ENCODE assay signal across 21 cellular contexts in genomic region chrX:34487364-34487763, GRCh38.
DNase-seq lines count a peak whose midpoint lies in the region; ATAC-seq, FAIRE-seq and TF ChIP-seq lines count a peak whose summit lies in the region.
"Had no signal": no experiment of that assay in that cellular context is flagged by ENCODE, and none has a peak within 500 bp of the region (broad histone marks: within the 10 kb centered on the region; RNA-seq: fewer than 3 reads in every experiment).

No MANE protein-coding gene starts in this region.

- no peaks in the 10 kb centered on the region for H3K4me1 Mint-ChIP-seq in activated T-helper 1 cell treated with anti-CD3 and anti-CD28 coated beads, Interleukin-12 subunit alpha, Interleukin-12 subunit beta, Interleukin-2, Interleukin-4 antibody, amounts not matched to agents 30 ng/mL and 10 ng/mL and 1 ng/mL, durations not matched to agents 14 hours and 24 hours and 36 hours (ENCODE audit: low read depth)
- H3K4me1 Mint-ChIP-seq: B cell had no signal

- no peak overlapping the region for H3K27ac Mint-ChIP-seq in activated T-helper 1 cell treated with anti-CD3 and anti-CD28 coated beads, Interleukin-12 subunit alpha, Interleukin-12 subunit beta, Interleukin-2, Interleukin-4 antibody, amounts not matched to agents 30 ng/mL and 10 ng/mL and 1 ng/mL, durations not matched to agents 14 hours and 24 hours and 36 hours
- H3K27ac Mint-ChIP-seq: B cell; CD4-positive, alpha-beta T cell; CD8-positive, alpha-beta T cell had no signal

- intact Hi-C loops in activated T-helper 1 cell treated with anti-CD3 and anti-CD28 coated beads, Interleukin-12 subunit alpha, Interleukin-12 subunit beta, Interleukin-2, Interleukin-4 antibody, amounts not matched to agents 30 ng/mL and 10 ng/mL and 1 ng/mL, durations not matched to agents 14 hours and 24 hours and 36 hours (cut with micrococcal nuclease) = no loop called here
- intact Hi-C loops in head of caudate nucleus (cut with DNase I) = no loop called here

- no peaks in the 10 kb centered on the region for H3K27me3 Mint-ChIP-seq in activated T-helper 1 cell treated with anti-CD3 and anti-CD28 coated beads, Interleukin-12 subunit alpha, Interleukin-12 subunit beta, Interleukin-2, Interleukin-4 antibody, amounts not matched to agents 30 ng/mL and 10 ng/mL and 1 ng/mL, durations not matched to agents 14 hours and 24 hours and 36 hours (ENCODE audit: insufficient read depth)
- H3K27me3 Mint-ChIP-seq: B cell; CD4-positive, alpha-beta T cell had no signal

- TF ChIP-seq CTCF in fibroblast of pulmonary artery (IDR thresholded peaks at IDR 0.05; ENCODE audit: low read length, missing control alignments) = no peak

- ATAC-seq in HG03045 (IDR thresholded peaks at IDR 0.05; ENCODE audit: unreplicated experiment) = no peak
- ATAC-seq: CD8-positive, alpha-beta T cell; GM12878 had no signal

- H3K9me3 Mint-ChIP-seq in activated T-helper 1 cell treated with anti-CD3 and anti-CD28 coated beads, Interleukin-12 subunit alpha, Interleukin-12 subunit beta, Interleukin-2, Interleukin-4 antibody, amounts not matched to agents 30 ng/mL and 10 ng/mL and 1 ng/mL, durations not matched to agents 14 hours and 24 hours and 36 hours = peaks cover 8% of the 10 kb centered on the region
- H3K9me3 Mint-ChIP-seq: CD4-positive, alpha-beta T cell; CD8-positive, alpha-beta T cell had no signal

- FAIRE-seq in G401.6 (lab: Jason Lieb, UNC) = peak; percentile 17
- FAIRE-seq: D721Med, GM12878, GM12892, GM18507 had no signal

- H3K4me3 ChIP-seq in fibroblast of pulmonary artery (replicated peaks; ENCODE audit: low read depth, low read length) = no peak overlapping the region
- H3K4me3 ChIP-seq: BLaER1 treated with 17β-estradiol and CSF1 and Interleukin-3, amounts not matched to agents 10 nM and 100 nM; GM12878 had no signal

- H3K4me3 Mint-ChIP-seq in activated T-helper 1 cell treated with anti-CD3 and anti-CD28 coated beads, Interleukin-12 subunit alpha, Interleukin-12 subunit beta, Interleukin-2, Interleukin-4 antibody, amounts not matched to agents 30 ng/mL and 10 ng/mL and 1 ng/mL, durations not matched to agents 14 hours and 24 hours and 36 hours = no peak overlapping the region
- H3K4me3 Mint-ChIP-seq: B cell; CD4-positive, alpha-beta T cell; CD8-positive, alpha-beta T cell had no signal

- H3K36me3 Mint-ChIP-seq in activated T-helper 1 cell treated with anti-CD3 and anti-CD28 coated beads, Interleukin-12 subunit alpha, Interleukin-12 subunit beta, Interleukin-2, Interleukin-4 antibody, amounts not matched to agents 30 ng/mL and 10 ng/mL and 1 ng/mL, durations not matched to agents 14 hours and 24 hours and 36 hours (ENCODE audit: low read depth) = no peaks in the 10 kb centered on the region
- H3K36me3 Mint-ChIP-seq: CD8-positive, alpha-beta T cell had no signal

- DNase-seq in dermis blood vessel endothelial cell (peak; percentile 55), fibroblast of pulmonary artery (ENCODE audit: low read depth) (peak; percentile 0), hippocampal formation (lab: John Stamatoyannopoulos, UW) (no peak), head of caudate nucleus (no peak)
- no peak for DNase-seq in activated T-helper 1 cell treated with anti-CD3 and anti-CD28 coated beads, Interleukin-12 subunit alpha, Interleukin-12 subunit beta, Interleukin-2, Interleukin-4 antibody, amounts not matched to agents 30 ng/mL and 10 ng/mL and 1 ng/mL, durations not matched to agents 14 hours and 24 hours and 36 hours (ENCODE audit: low spot score)
- DNase-seq: 8988T; AML-193; Caco-2; Calu3; CD4-positive, alpha-beta T cell; CD8-positive, alpha-beta T cell; DMS79 treated with DMSO at 0.1 percent for 48 hours; GDM1 had no signal

Comparison
In these comparisons a context has a peak if more than half of its experiments do, and no peak if none do; other contexts are left out.
1. DNase-seq: peak in dermis blood vessel endothelial cell (single experiment) and fibroblast of pulmonary artery (single experiment); none in hippocampal formation (0 of 2), activated T-helper 1 cell treated with anti-CD3 and anti-CD28 coated beads, Interleukin-12 subunit alpha, Interleukin-12 subunit beta, Interleukin-2, Interleukin-4 antibody, amounts not matched to agents 30 ng/mL and 10 ng/mL and 1 ng/mL, durations not matched to agents 14 hours and 24 hours and 36 hours (single experiment) and head of caudate nucleus (0 of 42).